ENCODE assay signal across 1 cellular context in the genomic region with DNA sequence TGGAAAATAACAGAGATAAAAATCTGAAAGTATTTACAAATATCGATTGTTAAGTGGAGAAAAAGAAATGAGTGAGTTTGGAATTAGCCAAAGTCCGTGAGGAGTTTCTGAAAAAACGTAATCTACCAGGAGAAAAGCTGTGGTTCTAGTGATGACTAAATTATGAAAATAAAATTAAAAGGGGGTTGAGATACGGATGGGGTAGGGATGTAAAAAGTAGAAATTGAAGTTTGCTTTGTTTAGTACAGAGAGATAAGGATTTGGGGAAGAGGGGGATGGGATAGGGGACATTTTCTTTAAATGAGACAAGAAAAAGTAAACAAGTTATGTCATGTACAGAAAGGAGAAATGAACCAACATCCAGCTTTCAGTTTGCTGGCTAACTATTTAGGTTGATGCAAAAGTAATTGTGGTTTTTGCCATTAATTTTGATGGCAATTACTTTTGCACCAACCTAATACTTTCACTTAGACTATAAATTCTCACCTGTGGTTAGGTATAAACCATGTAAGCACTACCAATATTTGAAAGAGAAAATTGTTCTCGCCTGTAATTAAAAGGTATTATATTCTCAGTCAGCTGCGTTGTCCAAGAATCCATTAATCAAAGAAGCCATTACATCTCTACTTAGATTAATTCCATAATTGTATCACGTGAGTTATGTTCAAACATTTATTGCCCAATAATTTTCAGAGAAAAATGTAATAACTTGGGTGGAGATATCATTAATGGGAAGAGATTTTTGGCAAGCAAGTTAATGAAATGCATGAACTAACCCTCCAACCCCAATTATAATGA.
TF ChIP-seq lines count a peak whose summit lies in the region.

No MANE protein-coding gene starts in this region.

TF ChIP-seq in HEK293, 187 proteins besides CTCF, POLR2A, EP300 and RAD21 (continued from another document):
- TF ChIP-seq ZNF501 (tag by site-specific recombination; IDR thresholded peaks at IDR 0.05) (no peak; the same call in 1 of the 2 replicates), ZNF398 (tag by site-specific recombination; IDR thresholded peaks at IDR 0.05) (peak; percentile 84), ZNF133 (tag by site-specific recombination; IDR thresholded peaks at IDR 0.05) (no peak), ZNF777 (tag by site-specific recombination; IDR thresholded peaks at IDR 0.05; ENCODE audit: borderline replicate concordance) (no peak), GLIS2 (tag by site-specific recombination; IDR thresholded peaks at IDR 0.05) (no peak), ZNF112 (tag by site-specific recombination; IDR thresholded peaks at IDR 0.05) (no peak), ZBTB1 (tag by site-specific recombination; IDR thresholded peaks at IDR 0.05) (peak; percentile 69; the same call in 1 of the 2 replicates), ZBTB17 (tag by site-specific recombination; IDR thresholded peaks at IDR 0.05) (peak; percentile 66; the same call in 1 of the 2 replicates), GLIS1 (tag by site-specific recombination; IDR thresholded peaks at IDR 0.05) (0 out of 2 replicates have a peak, but pooled peaks have one; percentile 11), HOXA7 (CRISPR knock-in tag; IDR thresholded peaks at IDR 0.05; ENCODE audit: borderline replicate concordance) (no peak), ZSCAN23 (tag by site-specific recombination; IDR thresholded peaks at IDR 0.05) (peak; percentile 68), ZEB2 (tag by site-specific recombination; IDR thresholded peaks at IDR 0.05) (peak; percentile 92), ZNF707 (tag by site-specific recombination; IDR thresholded peaks at IDR 0.05) (no peak), MZF1 (tag by site-specific recombination; IDR thresholded peaks at IDR 0.05; ENCODE audit: borderline replicate concordance) (peak; percentile 84), ZNF211 (tag by site-specific recombination; IDR thresholded peaks at IDR 0.05; ENCODE audit: low read depth) (no peak), ZNF2 (tag by site-specific recombination; IDR thresholded peaks at IDR 0.05) (peak; percentile 64), ZNF354C (tag by site-specific recombination; IDR thresholded peaks at IDR 0.05; ENCODE audit: borderline replicate concordance, low read depth) (no peak), ZNF624 (tag by site-specific recombination; IDR thresholded peaks at IDR 0.05) (no peak), ZNF366 (tag by site-specific recombination; conservative IDR thresholded peaks at IDR 0.05) (peak; percentile 51; the same call in 1 of the 2 replicates), ZNF169 (tag by site-specific recombination; IDR thresholded peaks at IDR 0.05) (no peak), ZNF76 (tag by site-specific recombination; IDR thresholded peaks at IDR 0.05; ENCODE audit: borderline replicate concordance, low read depth) (no peak; the same call in 1 of the 2 replicates), KLF10 (tag by site-specific recombination; IDR thresholded peaks at IDR 0.05) (no peak), ZNF473 (tag by site-specific recombination; IDR thresholded peaks at IDR 0.05) (no peak)
- TF ChIP-seq, protein P1, sequence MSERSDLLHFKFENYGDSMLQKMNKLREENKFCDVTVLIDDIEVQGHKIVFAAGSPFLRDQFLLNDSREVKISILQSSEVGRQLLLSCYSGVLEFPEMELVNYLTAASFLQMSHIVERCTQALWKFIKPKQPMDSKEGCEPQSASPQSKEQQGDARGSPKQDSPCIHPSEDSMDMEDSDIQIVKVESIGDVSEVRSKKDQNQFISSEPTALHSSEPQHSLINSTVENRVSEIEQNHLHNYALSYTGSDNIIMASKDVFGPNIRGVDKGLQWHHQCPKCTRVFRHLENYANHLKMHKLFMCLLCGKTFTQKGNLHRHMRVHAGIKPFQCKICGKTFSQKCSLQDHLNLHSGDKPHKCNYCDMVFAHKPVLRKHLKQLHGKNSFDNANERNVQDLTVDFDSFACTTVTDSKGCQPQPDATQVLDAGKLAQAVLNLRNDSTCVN (tag by site-specific recombination; optimal IDR thresholded peaks at IDR 0.05), result no peak
